8 cellular contexts compared by ENCODE assay signal in genomic region chr17:46771601-46772012, GRCh38. TPM values are rescaled to one million over a fixed set of nuclear protein-coding genes. Genes with fewer than 3 reads are reported as not detected.
A peak's percentile ranks its signal among the peaks of the same experiment; 100 is the strongest.
DNase-seq lines count a peak whose midpoint lies in the region; ATAC-seq and TF ChIP-seq lines count a peak whose summit lies in the region.

No MANE protein-coding gene starts in this region.

- intact Hi-C loops in psoas muscle (cut with DNase I): loop anchor here in 1 of 2 donors (5.0 kb wide), 1 partner anchor 49 kb away; no protein-coding TSS in a partner anchor

- TF ChIP-seq CTCF in foreskin fibroblast (IDR thresholded peaks at IDR 0.05; ENCODE audit: low read depth, low read length) (no peak), psoas muscle (IDR thresholded peaks at IDR 0.05) (no peak)

- peak; percentile 65 for DNase-seq in AG08396 (ENCODE audit: low spot score)
- DNase-seq in SJCRH30: peak; percentile 64 to 70
- DNase-seq in foreskin fibroblast: peak in 1 of 2 donors; percentile 27
- no peak for DNase-seq in psoas muscle
- no peak for DNase-seq in T-helper 2 cell treated with Interferon-gamma antibody and Interleukin-4, amounts not matched to agents 5 μg/mL and 100 μg/mL, for 36 hours (ENCODE audit: low spot score)
- no peak for DNase-seq in NK-92 (lab: John Stamatoyannopoulos, UW; ENCODE audit: unreplicated experiment)
- no peak for DNase-seq in A172 (ENCODE audit: low spot score)

- H3K36me3 Mint-ChIP-seq in T-helper 2 cell treated with Interferon-gamma antibody and Interleukin-4, amounts not matched to agents 5 μg/mL and 100 μg/mL, for 36 hours (ENCODE audit: low read depth): no peaks in the 10 kb centered on the region

- peaks cover 9% of the 10 kb centered on the region for H3K4me1 Mint-ChIP-seq in T-helper 2 cell treated with Interferon-gamma antibody and Interleukin-4, amounts not matched to agents 5 μg/mL and 100 μg/mL, for 36 hours (ENCODE audit: low read depth)

- H3K4me3 Mint-ChIP-seq in T-helper 2 cell treated with Interferon-gamma antibody and Interleukin-4, amounts not matched to agents 5 μg/mL and 100 μg/mL, for 36 hours: no peak overlapping the region

- H3K36me3 ChIP-seq in SJCRH30 (no peaks in the 10 kb centered on the region), psoas muscle (ENCODE audit: insufficient read depth in 1 of 2, low read depth in 1 of 2) (no peaks in the 10 kb centered on the region)

- in situ Hi-C loops in GM18951 (cut with MboI; ENCODE audit: low sequenced_read_pairs, unreplicated experiment): no loop called here

- H3K27ac ChIP-seq in SJCRH30 (peak overlapping the region; percentile 56), psoas muscle (no peak overlapping the region)

- ATAC-seq in psoas muscle: peak in 1 of 4 donors; percentile 23

- peak; percentile 20 for TF ChIP-seq POLR2A in GM18951 (IDR thresholded peaks at IDR 0.05; ENCODE audit: extremely low read depth, insufficient read depth, insufficient read length)

- H3K27ac Mint-ChIP-seq in T-helper 2 cell treated with Interferon-gamma antibody and Interleukin-4, amounts not matched to agents 5 μg/mL and 100 μg/mL, for 36 hours: no peak overlapping the region

- H3K4me3 ChIP-seq in SJCRH30: peak overlapping the region; percentile 80
- peak overlapping the region; percentile 47 to 50 for H3K4me3 ChIP-seq in foreskin fibroblast (ENCODE audit: low read depth in 1 of 2, low read length in 2 of 2)
- peak overlapping the region; percentile 68 for H3K4me3 ChIP-seq in psoas muscle

- H3K27me3 Mint-ChIP-seq in T-helper 2 cell treated with Interferon-gamma antibody and Interleukin-4, amounts not matched to agents 5 μg/mL and 100 μg/mL, for 36 hours (ENCODE audit: low read depth): peaks cover 53% of the 10 kb centered on the region

- H3K4me1 ChIP-seq in SJCRH30: 0 out of 2 replicates have a peak, but pooled peaks cover 3% of the 10 kb centered on the region
- H3K4me1 ChIP-seq in psoas muscle: peaks cover 6% of the 10 kb centered on the region

- H3K27me3 ChIP-seq in SJCRH30 (no peaks in the 10 kb centered on the region), psoas muscle (ENCODE audit: insufficient read depth in 3 of 3, low read length in 2 of 3) (peaks cover 0 to 57% (median 16%) of the 10 kb centered on the region in 3 donors)

- H3K9me3 Mint-ChIP-seq in T-helper 2 cell treated with Interferon-gamma antibody and Interleukin-4, amounts not matched to agents 5 μg/mL and 100 μg/mL, for 36 hours: no peaks in the 10 kb centered on the region

- 0% methylated on average over 3 to 79 of the region's 80 CpGs for WGBS in psoas muscle, 3 donors

- H3K9me3 ChIP-seq in SJCRH30 (replicated peaks) (no peaks in the 10 kb centered on the region), psoas muscle (no peaks in the 10 kb centered on the region)

RNA-seq across cellular contexts. Expression of gene WNT3, which starts 46.9 kb away (rescaled TPM):
- 10.8 and 11.9 TPM in 2 replicates for total RNA-seq in SJCRH30 (2014; rRNA removed; shearing (Covaris generic))
- under 1 TPM in 3 of 4 donors, not detected in 1; 0.08 to 0.36 (median 0.17) TPM for total RNA-seq in psoas muscle
- polyA plus RNA-seq in psoas muscle: under 1 TPM in 2 of 3 donors, not detected in 1; 0.06 to 0.10 TPM
- total RNA-seq in A172 (2014; rRNA removed; shearing (Covaris generic)): 5.3 and 6.0 TPM in 2 replicates

Comparison
In these comparisons a context has a peak if more than half of its experiments do, and no peak if none do; other contexts are left out.
1. DNase-seq: peak in AG08396 (single experiment) and SJCRH30 (2 of 2); none in psoas muscle (0 of 2), T-helper 2 cell treated with Interferon-gamma antibody and Interleukin-4, amounts not matched to agents 5 μg/mL and 100 μg/mL, for 36 hours (single experiment), NK-92 (single experiment) and A172 (single experiment).
2. Peak in every context shown above with its lines, with median percentiles within 50 percentile points of each other: H3K4me3 ChIP-seq.